Comparison of ENCODE assay signal across 8 cellular contexts in genomic region chr1:224340711-224341384, GRCh38. TPM values are rescaled to one million over a fixed set of nuclear protein-coding genes. Genes with fewer than 3 reads are reported as not detected.
DNase-seq lines count a peak whose midpoint lies in the region; ATAC-seq and TF ChIP-seq lines count a peak whose summit lies in the region.

No MANE protein-coding gene starts in this region.

- peak overlapping the region; percentile 53 for H3K4me3 ChIP-seq in A673 (ENCODE audit: low read depth, low read length, poor library complexity, severe bottlenecking)

- H3K36me3 Mint-ChIP-seq in activated naive CD8-positive, alpha-beta T cell treated with anti-CD3 and anti-CD28 coated beads, Interleukin-2, amount 10 ng/mL, durations not matched to agents 7 days and 5 days = peaks cover 12% of the 10 kb centered on the region

- H3K4me1 Mint-ChIP-seq in activated naive CD8-positive, alpha-beta T cell treated with anti-CD3 and anti-CD28 coated beads, Interleukin-2, amount 10 ng/mL, durations not matched to agents 7 days and 5 days = peaks cover 4% of the 10 kb centered on the region

- no peaks in the 10 kb centered on the region for H3K36me3 ChIP-seq in A673 (ENCODE audit: insufficient read depth, low read length, poor library complexity, severe bottlenecking)

- no peaks in the 10 kb centered on the region for H3K4me1 ChIP-seq in A673 (ENCODE audit: insufficient read depth, low read length, poor library complexity, severe bottlenecking)

- no peaks in the 10 kb centered on the region for H3K27me3 ChIP-seq in A673 (replicated peaks; ENCODE audit: insufficient read depth, low read depth, low read length, poor library complexity)

- H3K4me3 Mint-ChIP-seq in activated naive CD8-positive, alpha-beta T cell treated with anti-CD3 and anti-CD28 coated beads, Interleukin-2, amount 10 ng/mL, durations not matched to agents 7 days and 5 days = peak overlapping the region; percentile 78

- no peak overlapping the region for H3K27ac ChIP-seq in A673 (ENCODE audit: low read depth, low read length, poor library complexity, severe bottlenecking)

- H3K27me3 Mint-ChIP-seq in activated naive CD8-positive, alpha-beta T cell treated with anti-CD3 and anti-CD28 coated beads, Interleukin-2, amount 10 ng/mL, durations not matched to agents 7 days and 5 days = peaks cover 4% of the 10 kb centered on the region

- CTCF ChIA-PET in A673 (lab: Charles Lee) = interaction anchor here (0.6 kb wide), 1 partner anchor 10 kb away, joined by 3 read pairs; no protein-coding TSS in a partner anchor

- ATAC-seq in GM19395 (IDR thresholded peaks at IDR 0.05; ENCODE audit: unreplicated experiment) (peak; percentile 85), GM21447 (IDR thresholded peaks at IDR 0.05; ENCODE audit: unreplicated experiment) (no peak)
- peak; percentile 91 for ATAC-seq in activated naive CD8-positive, alpha-beta T cell treated with anti-CD3 and anti-CD28 coated beads, Interleukin-2, amount 10 ng/mL, durations not matched to agents 7 days and 5 days (ENCODE audit: low read depth)

- no TSS peak for BruUV-seq in A673 (replicated peaks; lab: Mats Ljungman, UMichigan)

- POLR2A ChIA-PET in A673 (lab: Charles Lee; ENCODE audit: low non-redundant PET) = no interaction called here
- POLR2A ChIA-PET in activated naive CD8-positive, alpha-beta T cell treated with anti-CD3 and anti-CD28 coated beads, Interleukin-2, amount 10 ng/mL, durations not matched to agents 7 days and 5 days (lab: Charles Lee) = interaction anchor here (0.8 to 1.4 kb wide), 2 partner anchors 11 to 91 kb away, joined by 3 read pairs; partner anchors contain the start of gene NVL

- H3K9me3 ChIP-seq in A673 (ENCODE audit: low read depth, low read length, poor library complexity, severe bottlenecking) = peaks cover 30% of the 10 kb centered on the region

- TF ChIP-seq CTCF in A673 (conservative IDR thresholded peaks at IDR 0.05; ENCODE audit: low read depth, low read length) = no peak

- peaks cover 6% of the 10 kb centered on the region for H3K9me3 Mint-ChIP-seq in activated naive CD8-positive, alpha-beta T cell treated with anti-CD3 and anti-CD28 coated beads, Interleukin-2, amount 10 ng/mL, durations not matched to agents 7 days and 5 days

- intact Hi-C loops in A673 (cut with micrococcal nuclease; ENCODE audit: unreplicated experiment) = no loop called here

- H3K27ac Mint-ChIP-seq in activated naive CD8-positive, alpha-beta T cell treated with anti-CD3 and anti-CD28 coated beads, Interleukin-2, amount 10 ng/mL, durations not matched to agents 7 days and 5 days = no peak overlapping the region

- DNase-seq in A673 (ENCODE audit: low spot score) (peak; percentile 19), NCI-H748 treated with DMSO at 0.1 percent for 48 hours (lab: John Stamatoyannopoulos, UW) (peak; percentile 8), iPS-NIHi7 (ENCODE audit: extremely low spot score) (peak; percentile 40), NCI-H345 treated with DMSO at 0.1 percent for 48 hours (lab: John Stamatoyannopoulos, UW; ENCODE audit: unreplicated experiment) (no peak)
- peak; percentile 64 for DNase-seq in activated naive CD8-positive, alpha-beta T cell treated with anti-CD3 and anti-CD28 coated beads, Interleukin-2, amount 10 ng/mL, durations not matched to agents 7 days and 5 days
- DNase-seq in stimulated activated CD4-positive, alpha-beta T cell treated with anti-CD3 and anti-CD28 coated beads, Interleukin-1b, Interleukin-23, amount 100 ng/mL, for 48 hours = peak; percentile 30

RNA-seq across cellular contexts. Expression of gene NVL, which starts 10.9 kb away (rescaled TPM):
- total RNA-seq in A673 (2021) = 52.5 and 54.8 TPM in 2 replicates
- total RNA-seq in activated naive CD8-positive, alpha-beta T cell treated with anti-CD3 and anti-CD28 coated beads, Interleukin-2, amount 10 ng/mL, durations not matched to agents 7 days and 5 days = 10 to 100 TPM; 44.1 to 52.7 TPM

RNA-seq across cellular contexts. Expression of gene CNIH4, which starts 15.8 kb away (rescaled TPM):
- 76.7 and 79.9 TPM in 2 replicates for total RNA-seq in A673 (2021)
- total RNA-seq in activated naive CD8-positive, alpha-beta T cell treated with anti-CD3 and anti-CD28 coated beads, Interleukin-2, amount 10 ng/mL, durations not matched to agents 7 days and 5 days = 10 to 100 TPM; 42.3 to 43.1 TPM
